ENCODE assay signal across 23 cellular contexts in genomic region chr11:74735566-74735965, GRCh38. TPM values are rescaled to one million over a fixed set of nuclear protein-coding genes. Genes with fewer than 3 reads are reported as not detected.
"Had no signal": no experiment of that assay in that cellular context is flagged by ENCODE, and none has a peak within 500 bp of the region (broad histone marks: within the 10 kb centered on the region; RNA-seq: fewer than 3 reads in every experiment).

No MANE protein-coding gene starts in this region.

- H3K4me1 ChIP-seq: prostate gland had no signal

- H3K9me3 ChIP-seq: left ventricle myocardium inferior, ovary, prostate gland, right atrium auricular region, tibial nerve had no signal

- H3K27ac ChIP-seq: brain microvascular endothelial cell, left ventricle myocardium inferior, ovary, prostate gland, right atrium auricular region, tibial nerve had no signal

- ATAC-seq: activated CD4-positive, alpha-beta T cell treated with anti-CD3 and anti-CD28 coated beads for 36 hours; activated naive CD4-positive, alpha-beta T cell treated with anti-CD3 and anti-CD28 coated beads, Interleukin-2, amount 50 U/mL, for 72 hours; activated T-helper 17 cell treated with anti-CD3 and anti-CD28 coated beads, Interleukin-2, amount 50 U/mL, for 72 hours had no signal

- DNase-seq: activated CD4-positive, alpha-beta T cell treated with anti-CD3 and anti-CD28 coated beads for 36 hours; activated CD4-positive, alpha-beta T cell treated with anti-CD3 and anti-CD28 coated beads, Interleukin-2, amount 50 U/mL, for 4 hours; activated CD8-positive, alpha-beta memory T cell treated with anti-CD3 and anti-CD28 coated beads for 24 hours; activated CD8-positive, alpha-beta memory T cell treated with anti-CD3 and anti-CD28 coated beads, Interleukin-2, amount 50 U/mL, for 4 hours; activated T-cell treated with anti-CD3 and anti-CD28 coated beads, Interleukin-2, amount 50 U/mL, for 24 hours; aorta; brain microvascular endothelial cell; caudate nucleus; dermis blood vessel endothelial cell; effector CD8-positive, alpha-beta T cell; foreskin melanocyte; hippocampal formation; left ventricle myocardium inferior; natural killer cell; ovary; stimulated activated CD4-positive, alpha-beta T cell treated with anti-CD3 and anti-CD28 coated beads, Interleukin-12 subunit alpha, Interleukin-12 subunit beta, amount 100 ng/mL, for 4 hours; stimulated activated CD4-positive, alpha-beta T cell treated with anti-CD3 and anti-CD28 coated beads, Interleukin-4, amount 100 ng/mL, for 4 hours had no signal

- H3K36me3 ChIP-seq: brain microvascular endothelial cell, left ventricle myocardium inferior, ovary, prostate gland, right atrium auricular region, tibial nerve had no signal

- H3K27me3 ChIP-seq: ovary had no signal

- H3K4me3 ChIP-seq: left ventricle myocardium inferior, ovary, prostate gland, right atrium auricular region, tibial nerve had no signal

RNA-seq across cellular contexts. Expression of gene CHRDL2, which starts 4.3 kb away (rescaled TPM):
- total RNA-seq: activated CD4-positive, alpha-beta T cell treated with anti-CD3 and anti-CD28 coated beads for 36 hours; activated naive CD4-positive, alpha-beta T cell treated with anti-CD3 and anti-CD28 coated beads, Interleukin-2, amount 50 U/mL, for 72 hours; activated T-helper 17 cell treated with anti-CD3 and anti-CD28 coated beads, Interleukin-2, amount 50 U/mL, for 72 hours; lung microvascular endothelial cell; natural killer cell; tibial nerve had no signal
